In the genomic region with DNA sequence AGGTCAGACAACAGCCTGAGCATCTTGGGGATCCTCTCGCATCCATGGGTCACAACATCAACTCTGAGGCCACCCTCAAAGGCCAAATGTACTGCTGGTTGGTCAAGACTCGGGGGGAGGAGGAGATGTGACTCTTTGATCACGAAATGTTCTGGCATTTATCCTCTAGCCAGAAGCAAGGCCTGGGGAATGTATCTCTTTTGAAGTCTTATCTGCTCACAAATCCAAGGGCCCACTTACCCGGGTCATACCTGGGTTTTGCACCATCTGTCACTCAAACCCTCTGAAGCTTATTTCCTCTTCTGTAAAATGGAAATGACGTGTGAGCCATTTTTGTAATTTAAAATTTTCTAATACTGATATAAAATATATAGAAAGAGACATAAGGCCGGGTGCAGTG, we compare ENCODE assay signal across 20 cellular contexts. TPM values are rescaled to one million over a fixed set of nuclear protein-coding genes. Genes with fewer than 3 reads are reported as not detected.
DNase-seq lines count a peak whose midpoint lies in the region; ATAC-seq, FAIRE-seq and TF ChIP-seq lines count a peak whose summit lies in the region.
"Had no signal": no experiment of that assay in that cellular context is flagged by ENCODE, and none has a peak within 500 bp of the region (broad histone marks: within the 10 kb centered on the region; RNA-seq: fewer than 3 reads in every experiment).

No MANE protein-coding gene starts in this region.

- H3K14ac ChIP-seq in IMR-90 (replicated peaks; ENCODE audit: low read depth, low read length), result no peak overlapping the region

- no peak overlapping the region for H3K23ac ChIP-seq in IMR-90 (ENCODE audit: low read depth, low read length)

- no peaks in the 10 kb centered on the region for H3K79me1 ChIP-seq in IMR-90 (ENCODE audit: low read depth in 1 of 2, low read length in 2 of 2)

- H3K9me2 ChIP-seq in DOHH2 (replicated peaks; ENCODE audit: control insufficient read depth, low read length), result no peaks in the 10 kb centered on the region

- no peak overlapping the region for H4K91ac ChIP-seq in IMR-90 (ENCODE audit: insufficient read depth, low read depth, low read length)

- H2AFZ ChIP-seq in IMR-90 (replicated peaks; ENCODE audit: low read length, poor library complexity) (peak overlapping the region; percentile 5), K562 (ENCODE audit: low read depth, low read length) (no peak overlapping the region)

- no peaks in the 10 kb centered on the region for H3F3A ChIP-seq in DOHH2 (ENCODE audit: control insufficient read depth, insufficient read depth)

- H3K4ac ChIP-seq in IMR-90 (ENCODE audit: low read depth, low read length), result no peak overlapping the region

- H2BK15ac ChIP-seq in IMR-90 (ENCODE audit: low read depth, low read length), result no peak overlapping the region

- CTCF ChIA-PET in IMR-90 (lab: Yijun Ruan, JAX), result interaction anchor here (1.1 to 1.6 kb wide), 2 partner anchors 16 to 27 kb away, joined by 3 to 6 read pairs; partner anchors contain the start of gene NAE1
- CTCF ChIA-PET in K562 (lab: Yijun Ruan, JAX; ENCODE audit: low intra/inter-chr PET ratio), result no interaction called here

- H4K20me1 ChIP-seq in DOHH2 (ENCODE audit: control insufficient read depth, insufficient read depth, low read depth, low read length) (no peaks in the 10 kb centered on the region), IMR-90 (ENCODE audit: insufficient read depth, low read length) (peaks cover 4% of the 10 kb centered on the region; the same call in 1 of the 2 replicates), K562 (replicated peaks; ENCODE audit: control insufficient read depth, insufficient read depth, low read length) (no peaks in the 10 kb centered on the region)

- POLR2A ChIA-PET in IMR-90 (lab: Charles Lee; ENCODE audit: unreplicated experiment), result no interaction called here
- POLR2A ChIA-PET in K562 (lab: Yijun Ruan, JAX), result interaction anchor here (0.9 kb wide), 1 partner anchor 54 kb away, joined by 3 read pairs; no protein-coding TSS in a partner anchor

- no peak for TF ChIP-seq EP300 in K562 (IDR thresholded peaks at IDR 0.05; ENCODE audit: low read length)

- peaks cover 7% of the 10 kb centered on the region for H3K4me1 ChIP-seq in DOHH2 (ENCODE audit: control insufficient read depth, low read length)
- H3K4me1 ChIP-seq in IMR-90 (ENCODE audit: control insufficient read depth, insufficient read depth, low read length), result no peaks in the 10 kb centered on the region
- peaks cover 0 to 3% of the 10 kb centered on the region in 2 experiments; a peak in 1 of 5 replicates for H3K4me1 ChIP-seq in K562 (replicated peaks in 1 of 2; ENCODE audit: control insufficient read depth in 2 of 2, insufficient read depth in 2 of 2, low read length in 2 of 2)
- H3K4me1 ChIP-seq in spleen, result no peaks in the 10 kb centered on the region
- H3K4me1 ChIP-seq: BE2C, HAP-1 had no signal

- no peaks in the 10 kb centered on the region for H3K9me3 ChIP-seq in DOHH2 (ENCODE audit: control insufficient read depth, insufficient read depth, low read length)
- H3K9me3 ChIP-seq in IMR-90 (ENCODE audit: control insufficient read depth, insufficient read depth, low read length), result no peaks in the 10 kb centered on the region
- H3K9me3 ChIP-seq in K562 (replicated peaks; ENCODE audit: control insufficient read depth, insufficient read depth, low read depth, low read length), result no peaks in the 10 kb centered on the region
- no peaks in the 10 kb centered on the region for H3K9me3 ChIP-seq in spleen
- H3K9me3 ChIP-seq: BE2C, HAP-1 had no signal

- no peak for TF ChIP-seq CTCF in DOHH2 (IDR thresholded peaks at IDR 0.05; ENCODE audit: low read depth, low read length, poor library complexity, severe bottlenecking)
- TF ChIP-seq CTCF in IMR-90 (conservative IDR thresholded peaks at IDR 0.05; ENCODE audit: low read depth, low read length), result no peak
- TF ChIP-seq CTCF in K562 (IDR thresholded peaks at IDR 0.05 in 2 of 3, conservative IDR thresholded peaks at IDR 0.05 in 1 of 3; ENCODE audit: insufficient read depth in 2 of 3, low read depth in 1 of 3, low read length in 3 of 3), result no peak
- no peak for TF ChIP-seq CTCF in spleen (IDR thresholded peaks at IDR 0.05 in 8 of 11, conservative IDR thresholded peaks at IDR 0.05 in 3 of 11)

- ATAC-seq in IMR-90 (ENCODE audit: low read depth) (no peak), K562 (no peak), HG03521 (IDR thresholded peaks at IDR 0.05; ENCODE audit: unreplicated experiment) (no peak)
- ATAC-seq: CD8-positive, alpha-beta T cell had no signal

- TF ChIP-seq POLR2A in IMR-90 (IDR thresholded peaks at IDR 0.05; ENCODE audit: low read depth, low read length) (no peak), K562 (conservative IDR thresholded peaks at IDR 0.05) (no peak), spleen (IDR thresholded peaks at IDR 0.05) (no peak)

- dilution Hi-C loops in IMR-90 (cut with HindIII; ENCODE audit: low sequenced_read_pairs, unreplicated experiment), result no loop called here

- H3K4me2 ChIP-seq in DOHH2 (ENCODE audit: low read length) (peak overlapping the region; percentile 37; the same call in 1 of the 2 replicates), IMR-90 (ENCODE audit: low read depth, low read length) (no peak overlapping the region), K562 (ENCODE audit: insufficient read depth, low read length) (no peak overlapping the region)

- H3K79me2 ChIP-seq in DOHH2 (ENCODE audit: control insufficient read depth, low read length), result no peaks in the 10 kb centered on the region
- H3K79me2 ChIP-seq in K562 (ENCODE audit: control insufficient read depth, insufficient read depth, low read length), result no peaks in the 10 kb centered on the region

- no peak overlapping the region for H2BK20ac ChIP-seq in IMR-90 (ENCODE audit: low read depth, low read length)

- intact Hi-C loops in IMR-90 (cut with micrococcal nuclease), result no loop called here
- intact Hi-C loops in K562 (cut with micrococcal nuclease), result no loop called here
- intact Hi-C loops in spleen (cut with DNase I; ENCODE audit: low total_unique reads), result no loop called here

- no peak overlapping the region for H3K9ac ChIP-seq in IMR-90 (ENCODE audit: low read depth, low read length)
- H3K9ac ChIP-seq in K562 (ENCODE audit: insufficient read depth in 1 of 2, low read depth in 2 of 2, low read length in 2 of 2), result no peak overlapping the region

- H4K8ac ChIP-seq in IMR-90 (ENCODE audit: low read depth in 2 of 2, low read length in 2 of 2), result no peak overlapping the region

- H2BK5ac ChIP-seq in IMR-90 (ENCODE audit: low read depth, low read length, poor library complexity, severe bottlenecking), result no peak overlapping the region

- H2BK120ac ChIP-seq in IMR-90 (ENCODE audit: low read depth, low read length), result no peak overlapping the region

- in situ Hi-C loops in IMR-90 (cut with MboI; ENCODE audit: low sequenced_read_pairs), result no loop called here
- in situ Hi-C loops in K562 (cut with MboI), result no loop called here

- BruUV-seq in IMR-90 (replicated peaks; lab: Mats Ljungman, UMichigan), result no TSS peak
- BruUV-seq in K562 (replicated peaks; lab: Mats Ljungman, UMichigan), result no TSS peak

- DNase-seq in IMR-90 (no peak), K562 (ENCODE audit: extremely low read depth in 1 of 4, low spot score in 3 of 4) (peak in 2 of 4 experiments; percentile 3 to 7), spleen (peak; percentile 1), NCI-H146 (lab: John Stamatoyannopoulos, UW) (no peak), kidney tubule cell (ENCODE audit: low spot score) (no peak)
- DNase-seq: BE2C; CD8-positive, alpha-beta T cell; COR-L47; DMS53; GOT3 had no signal

- TF ChIP-seq RAD21 in IMR-90 (IDR thresholded peaks at IDR 0.05; ENCODE audit: low read length) (no peak), K562 (CRISPR knock-in tag; conservative IDR thresholded peaks at IDR 0.05 in 1 of 2, IDR thresholded peaks at IDR 0.05 in 1 of 2) (no peak)

- no peak overlapping the region for H3K18ac ChIP-seq in IMR-90 (ENCODE audit: low read depth, low read length)

- H3K27ac ChIP-seq in DOHH2 (ENCODE audit: low read depth, low read length) (no peak overlapping the region), IMR-90 (ENCODE audit: insufficient read depth, low read length) (no peak overlapping the region), K562 (ENCODE audit: extremely low read depth, low read depth, low read length) (no peak overlapping the region), spleen (no peak overlapping the region)
- H3K27ac ChIP-seq: C4-2B had no signal

- no CpG with 5 or more reads among the region's 6 CpGs for WGBS in IMR-90 (ENCODE audit: extremely low coverage in 2 of 2, insufficient read length in 1 of 2), 2 experiments
- WGBS in K562 (ENCODE audit: insufficient coverage, low coverage, missing lambda C conversion rate), result 15% methylated on average over 6 of the region's 6 CpGs
- 75 to 86% (median 83%) methylated on average over 6 of the region's 6 CpGs for WGBS in spleen, 5 donors

- no peak overlapping the region for H3K56ac ChIP-seq in IMR-90 (ENCODE audit: extremely low read depth, insufficient read depth, low read length)

- no peak overlapping the region for H2AK5ac ChIP-seq in IMR-90 (ENCODE audit: low read depth, low read length)

- no peak overlapping the region for H4K5ac ChIP-seq in IMR-90 (ENCODE audit: low read depth, low read length)

- no peaks in the 10 kb centered on the region for H3K9me1 ChIP-seq in IMR-90 (ENCODE audit: insufficient read depth, low read length)
- H3K9me1 ChIP-seq in K562 (ENCODE audit: control insufficient read depth, insufficient read depth, low read length), result no peaks in the 10 kb centered on the region

- no peak for FAIRE-seq in K562 (lab: Jason Lieb, UNC)
- FAIRE-seq: A204.1, GM12891, GM19239 had no signal

- H2AK9ac ChIP-seq in IMR-90 (replicated peaks; ENCODE audit: low read depth, low read length, poor library complexity), result no peak overlapping the region

- H3K27me3 ChIP-seq in DOHH2 (ENCODE audit: control insufficient read depth, low read length) (no peaks in the 10 kb centered on the region), IMR-90 (ENCODE audit: control insufficient read depth, insufficient read depth, low read length) (peaks cover 13% of the 10 kb centered on the region), K562 (ENCODE audit: control insufficient read depth in 2 of 2, insufficient read depth in 2 of 2, low read length in 2 of 2) (no peaks in the 10 kb centered on the region; a peak in 1 of 5 replicates), spleen (replicated peaks in 1 of 7) (no peaks in the 10 kb centered on the region)
- H3K27me3 ChIP-seq: BE2C had no signal

- no peak overlapping the region for H3K4me3 ChIP-seq in DOHH2 (ENCODE audit: low read length)
- H3K4me3 ChIP-seq in IMR-90 (ENCODE audit: insufficient read depth, low read depth, low read length), result no peak overlapping the region
- H3K4me3 ChIP-seq in K562, result no peak overlapping the region
- no peak overlapping the region for H3K4me3 ChIP-seq in spleen
- H3K4me3 ChIP-seq: HAP-1 had no signal

- H3K36me3 ChIP-seq in DOHH2 (ENCODE audit: control insufficient read depth, low read length), result no peaks in the 10 kb centered on the region
- H3K36me3 ChIP-seq in IMR-90 (ENCODE audit: control insufficient read depth, insufficient read depth, low read length), result no peaks in the 10 kb centered on the region
- no peaks in the 10 kb centered on the region for H3K36me3 ChIP-seq in K562 (ENCODE audit: control insufficient read depth, insufficient read depth, low read length)
- H3K36me3 ChIP-seq in spleen, result no peaks in the 10 kb centered on the region
- H3K36me3 ChIP-seq: BE2C, HAP-1 had no signal

RNA-seq across cellular contexts. Expression of gene CA7, which starts 13.2 kb away (rescaled TPM):
- total RNA-seq in IMR-90 (2012; rRNA removed), result not detected in 2 replicates
- polyA plus RNA-seq in IMR-90 (2012; rRNA removed), result not detected in 2 replicates
- 0.08 TPM in 1 of 2 replicates, not detected in the other for polyA plus RNA-seq in IMR-90 (2012; cell fraction: cytosol; rRNA removed)
- polyA plus RNA-seq in IMR-90 (2012; cell fraction: nucleus; rRNA removed; ENCODE audit: low replicate concordance), result not detected in 2 replicates
- total RNA-seq in K562 (2011; cell fraction: chromatin; rRNA removed; ENCODE audit: low replicate concordance), result not detected in 2 replicates
- total RNA-seq in K562 (2011; cell fraction: nucleolus; rRNA removed), result not detected in 2 replicates
- not detected in 2 replicates for total RNA-seq in K562 (2011; cell fraction: nucleoplasm; rRNA removed)
- total RNA-seq in K562 (2014; rRNA removed), result 0.24 TPM in 1 of 2 replicates, not detected in the other
- not detected in 2 replicates for total RNA-seq in K562 (2014; rRNA removed; fragmentation: Illumina TruSeq; extraction: Trizol)
- total RNA-seq in K562 (2015; rRNA removed; fragmentation: Illumina TruSeq; extraction: Trizol), result not detected in 2 replicates
- not detected in 2 replicates for total RNA-seq in K562 (2021)
- polyA plus RNA-seq in K562 (2011; rRNA removed), result 0.06 TPM in 1 of 2 replicates, not detected in the other
- 0.10 and 0.60 TPM in 2 replicates for polyA plus RNA-seq in K562 (2011; cell fraction: cytosol; rRNA removed)
- 0.13 TPM in 1 of 2 replicates, not detected in the other for polyA plus RNA-seq in K562 (2011; cell fraction: nucleus; rRNA removed)
- polyA plus RNA-seq in K562 (2012), result 0.08 and 0.09 TPM in 2 replicates
- polyA plus RNA-seq in K562 (2014; fragmentation: Illumina TruSeq; extraction: Trizol), result 0.07 TPM in 1 of 2 replicates, not detected in the other
- under 1 TPM in 1 of 2 experiments, not detected in 1; 0.03 TPM for polyA plus RNA-seq in K562 (2014; fragmentation: Nextera tagmentation; extraction: Ambion mirVana)
- polyA plus RNA-seq in K562 (2014; rRNA removed), result 0.05 TPM in 1 of 2 replicates, not detected in the other
- polyA minus RNA-seq in K562 (2011; rRNA and poly(A)+ RNA removed), result 0.21 TPM in 1 of 2 replicates, not detected in the other
- not detected in 2 replicates for polyA minus RNA-seq in K562 (2011; cell fraction: cytosol; rRNA and poly(A)+ RNA removed)
- polyA minus RNA-seq in K562 (2011; cell fraction: nucleus; rRNA and poly(A)+ RNA removed), result not detected in 2 replicates
- not detected for total RNA-seq in spleen
- not detected for polyA plus RNA-seq in spleen
- total RNA-seq: CD8-positive, alpha-beta T cell; Daoy; G401; HT1080 had no signal

RNA-seq across cellular contexts. Expression of gene PDP2, which starts 22.9 kb away (rescaled TPM):
- total RNA-seq in IMR-90 (2012; rRNA removed) (12.5 and 16.8 TPM in 2 replicates), K562 (2014; rRNA removed) (5.5 and 6.7 TPM in 2 replicates), K562 (2014; rRNA removed; fragmentation: Illumina TruSeq; extraction: Trizol) (7.2 and 8.3 TPM in 2 replicates), K562 (2015; rRNA removed; fragmentation: Illumina TruSeq; extraction: Trizol) (5.8 and 6.7 TPM in 2 replicates), K562 (2021) (17.7 and 18.5 TPM in 2 replicates), spleen (1 to 10 TPM; 3.8 to 9.6 (median 7.3) TPM)
- polyA plus RNA-seq in IMR-90 (2012; rRNA removed) (5.3 and 5.7 TPM in 2 replicates), K562 (2011; rRNA removed) (24.3 and 28.6 TPM in 2 replicates), K562 (2014; fragmentation: Illumina TruSeq; extraction: Trizol) (11.4 and 15.8 TPM in 2 replicates), K562 (2014; fragmentation: Nextera tagmentation; extraction: Ambion mirVana) (1 to 10 TPM; 2.5 to 4.2 TPM), K562 (2014; rRNA removed) (8.3 and 8.7 TPM in 2 replicates), spleen (1 to 10 TPM; 1.0 to 1.5 (median 1.1) TPM)
- polyA plus RNA-seq in IMR-90 (2012; cell fraction: cytosol; rRNA removed), result 2.9 and 5.3 TPM in 2 replicates
- polyA plus RNA-seq in IMR-90 (2012; cell fraction: nucleus; rRNA removed; ENCODE audit: low replicate concordance), result 4.6 and 5.2 TPM in 2 replicates
- 44.7 and 44.9 TPM in 2 replicates for total RNA-seq in K562 (2011; cell fraction: chromatin; rRNA removed; ENCODE audit: low replicate concordance)
- 21.3 and 22.0 TPM in 2 replicates for total RNA-seq in K562 (2011; cell fraction: nucleolus; rRNA removed)
- total RNA-seq in K562 (2011; cell fraction: nucleoplasm; rRNA removed), result 27.4 and 39.0 TPM in 2 replicates
- 13.0 and 18.7 TPM in 2 replicates for polyA plus RNA-seq in K562 (2011; cell fraction: cytosol; rRNA removed)
- 14.8 and 18.4 TPM in 2 replicates for polyA plus RNA-seq in K562 (2011; cell fraction: nucleus; rRNA removed)
- 5.3 and 7.2 TPM in 2 replicates for polyA plus RNA-seq in K562 (2012)
- polyA minus RNA-seq in K562 (2011; rRNA and poly(A)+ RNA removed), result 41.5 and 46.7 TPM in 2 replicates
- 15.2 and 19.5 TPM in 2 replicates for polyA minus RNA-seq in K562 (2011; cell fraction: cytosol; rRNA and poly(A)+ RNA removed)
- polyA minus RNA-seq in K562 (2011; cell fraction: nucleus; rRNA and poly(A)+ RNA removed), result 10.0 and 16.6 TPM in 2 replicates

RNA-seq across cellular contexts. Expression of gene NAE1, which starts 26.7 kb away (rescaled TPM):
- total RNA-seq in IMR-90 (2012; rRNA removed) (36.7 and 49.4 TPM in 2 replicates), K562 (2014; rRNA removed) (150 and 165 TPM in 2 replicates), K562 (2014; rRNA removed; fragmentation: Illumina TruSeq; extraction: Trizol) (230 and 259 TPM in 2 replicates), K562 (2015; rRNA removed; fragmentation: Illumina TruSeq; extraction: Trizol) (174 and 190 TPM in 2 replicates), K562 (2021) (167 and 172 TPM in 2 replicates), spleen (10 to 100 TPM; 32.4 to 51.4 (median 44.5) TPM)
- polyA plus RNA-seq in IMR-90 (2012; rRNA removed) (25.7 and 33.0 TPM in 2 replicates), K562 (2011; rRNA removed) (233 and 294 TPM in 2 replicates), K562 (2014; fragmentation: Illumina TruSeq; extraction: Trizol) (164 and 203 TPM in 2 replicates), K562 (2014; fragmentation: Nextera tagmentation; extraction: Ambion mirVana) (100 to 1,000 TPM; 257 to 275 TPM), K562 (2014; rRNA removed) (235 and 238 TPM in 2 replicates), spleen (10 to 100 TPM; 29.7 to 31.0 (median 29.9) TPM)
- polyA plus RNA-seq in IMR-90 (2012; cell fraction: cytosol; rRNA removed), result 7.6 and 8.1 TPM in 2 replicates
- 8.0 and 28.2 TPM in 2 replicates for polyA plus RNA-seq in IMR-90 (2012; cell fraction: nucleus; rRNA removed; ENCODE audit: low replicate concordance)
- 98.8 and 294 TPM in 2 replicates for total RNA-seq in K562 (2011; cell fraction: chromatin; rRNA removed; ENCODE audit: low replicate concordance)
- 65.5 and 71.3 TPM in 2 replicates for total RNA-seq in K562 (2011; cell fraction: nucleolus; rRNA removed)
- 135 and 180 TPM in 2 replicates for total RNA-seq in K562 (2011; cell fraction: nucleoplasm; rRNA removed)
- 38.2 and 71.9 TPM in 2 replicates for polyA plus RNA-seq in K562 (2011; cell fraction: cytosol; rRNA removed)
- 83.1 and 206 TPM in 2 replicates for polyA plus RNA-seq in K562 (2011; cell fraction: nucleus; rRNA removed)
- 109 and 119 TPM in 2 replicates for polyA plus RNA-seq in K562 (2012)
- 151 and 155 TPM in 2 replicates for polyA minus RNA-seq in K562 (2011; rRNA and poly(A)+ RNA removed)
- polyA minus RNA-seq in K562 (2011; cell fraction: cytosol; rRNA and poly(A)+ RNA removed), result 37.3 and 65.9 TPM in 2 replicates
- 67.0 and 103 TPM in 2 replicates for polyA minus RNA-seq in K562 (2011; cell fraction: nucleus; rRNA and poly(A)+ RNA removed)

RNA-seq across cellular contexts. Expression of gene TERB1, which starts 56.1 kb away (rescaled TPM):
- total RNA-seq in IMR-90 (2012; rRNA removed) (under 0.01 TPM in 1 of 2 replicates, not detected in the other), K562 (2014; rRNA removed) (not detected in 2 replicates), K562 (2014; rRNA removed; fragmentation: Illumina TruSeq; extraction: Trizol) (not detected in 2 replicates), K562 (2015; rRNA removed; fragmentation: Illumina TruSeq; extraction: Trizol) (not detected in 2 replicates), K562 (2021) (not detected in 2 replicates), spleen (under 1 TPM in 1 of 7 donors, not detected in 6; 0.41 TPM)
- polyA plus RNA-seq in IMR-90 (2012; rRNA removed) (not detected in 2 replicates), K562 (2011; rRNA removed) (not detected in 2 replicates), K562 (2014; fragmentation: Illumina TruSeq; extraction: Trizol) (not detected in 2 replicates), K562 (2014; fragmentation: Nextera tagmentation; extraction: Ambion mirVana) (not detected), K562 (2014; rRNA removed) (not detected in 2 replicates), spleen (under 1 TPM in 1 of 3 donors, not detected in 2; 0.04 TPM)
- not detected in 2 replicates for polyA plus RNA-seq in IMR-90 (2012; cell fraction: cytosol; rRNA removed)
- polyA plus RNA-seq in IMR-90 (2012; cell fraction: nucleus; rRNA removed; ENCODE audit: low replicate concordance), result 0.10 TPM in 1 of 2 replicates, not detected in the other
- total RNA-seq in K562 (2011; cell fraction: chromatin; rRNA removed; ENCODE audit: low replicate concordance), result not detected in 2 replicates
- total RNA-seq in K562 (2011; cell fraction: nucleolus; rRNA removed), result not detected in 2 replicates
- total RNA-seq in K562 (2011; cell fraction: nucleoplasm; rRNA removed), result not detected in 2 replicates
- not detected in 2 replicates for polyA plus RNA-seq in K562 (2011; cell fraction: cytosol; rRNA removed)
- polyA plus RNA-seq in K562 (2011; cell fraction: nucleus; rRNA removed), result 0.18 TPM in 1 of 2 replicates, not detected in the other
- polyA plus RNA-seq in K562 (2012), result not detected in 2 replicates
- 0.30 TPM in 1 of 2 replicates, not detected in the other for polyA minus RNA-seq in K562 (2011; rRNA and poly(A)+ RNA removed)
- polyA minus RNA-seq in K562 (2011; cell fraction: cytosol; rRNA and poly(A)+ RNA removed), result not detected in 2 replicates
- not detected in 2 replicates for polyA minus RNA-seq in K562 (2011; cell fraction: nucleus; rRNA and poly(A)+ RNA removed)
- total RNA-seq: CD8-positive, alpha-beta T cell; G401; HT1080 had no signal
